Comparison of ENCODE assay signal across 14 cellular contexts in the genomic region with DNA sequence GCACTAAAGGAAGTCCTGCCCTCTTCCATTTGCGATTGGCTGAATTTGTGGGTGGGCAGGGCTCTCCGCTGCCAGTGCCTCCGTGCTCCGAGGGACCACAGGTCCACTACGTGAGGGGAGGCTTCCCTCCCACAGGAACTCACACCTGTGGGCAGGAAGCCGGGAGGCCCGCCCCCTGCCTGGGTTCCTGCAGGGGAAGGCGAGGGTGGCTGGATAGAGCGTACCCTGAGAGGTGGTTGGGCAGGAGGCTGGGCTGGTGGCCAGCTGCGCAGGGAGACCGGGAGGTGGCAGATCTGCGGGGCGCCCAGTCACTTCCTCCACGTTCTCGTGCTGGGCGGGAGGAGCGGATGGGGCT. TPM values are rescaled to one million over a fixed set of nuclear protein-coding genes. Genes with fewer than 3 reads are reported as not detected.
DNase-seq lines count a peak whose midpoint lies in the region; ATAC-seq, FAIRE-seq and TF ChIP-seq lines count a peak whose summit lies in the region.
"Had no signal": no experiment of that assay in that cellular context is flagged by ENCODE, and none has a peak within 500 bp of the region (broad histone marks: within the 10 kb centered on the region; RNA-seq: fewer than 3 reads in every experiment).

No MANE protein-coding gene starts in this region.

- ATAC-seq in natural killer cell treated with Interleukin-12 subunit alpha and Interleukin-12 subunit beta and Interleukin-15 and Interleukin-18, amount 100 ng/mL, for 72 hours, result peak; percentile 56 to 90
- ATAC-seq in GM19467 (IDR thresholded peaks at IDR 0.05; ENCODE audit: unreplicated experiment), result no peak
- ATAC-seq: CD8-positive, alpha-beta T cell had no signal

- peaks cover 9 to 13% of the 10 kb centered on the region in 2 donors for H3K4me1 Mint-ChIP-seq in natural killer cell treated with Interleukin-12 subunit alpha and Interleukin-12 subunit beta and Interleukin-15 and Interleukin-18, amount 100 ng/mL, for 72 hours (ENCODE audit: low read depth in 2 of 2)

- no peak for TF ChIP-seq EP300 in H1 (IDR thresholded peaks at IDR 0.05; ENCODE audit: borderline replicate concordance in 1 of 2, low read depth in 2 of 2, low read length in 2 of 2)

- 0 out of 3 replicates have a peak, but pooled peaks of 1 of the 2 experiments have one; percentile 7 for TF ChIP-seq POLR2A in H1 (IDR thresholded peaks at IDR 0.05; ENCODE audit: control extremely low read depth in 1 of 2, low read depth in 2 of 2, low read length in 2 of 2)

- no peak overlapping the region for H3K14ac ChIP-seq in H1 (ENCODE audit: insufficient read length)

- H3K56ac ChIP-seq in H1 (replicated peaks; ENCODE audit: insufficient read length, low read depth, low read length), result no peak overlapping the region

- H3K23me2 ChIP-seq in H1 (ENCODE audit: low read depth, low read length), result no peaks in the 10 kb centered on the region

- H3K4me1 ChIP-seq in H1 (replicated peaks in 1 of 4; ENCODE audit: control insufficient read depth in 3 of 4, insufficient read depth in 4 of 4, low read length in 3 of 4), result no peaks in the 10 kb centered on the region; a peak in 1 of 7 replicates
- H3K4me1 ChIP-seq in HAP-1, result peaks cover 19% of the 10 kb centered on the region

- no peak for TF ChIP-seq RAD21 in H1 (IDR thresholded peaks at IDR 0.05 in 1 of 2, conservative IDR thresholded peaks at IDR 0.05 in 1 of 2; ENCODE audit: low read depth in 2 of 2, low read length in 2 of 2)

- no peak overlapping the region for H2BK15ac ChIP-seq in H1 (ENCODE audit: low read length)

- H3K4me3 ChIP-seq in H1 (ENCODE audit: extremely low read depth in 1 of 4, insufficient read depth in 2 of 4, low read depth in 3 of 4, low read length in 4 of 4) (no peak overlapping the region), HAP-1 (no peak overlapping the region)
- H3K4me3 ChIP-seq: sigmoid colon had no signal

- peaks cover 4 to 20% (median 7%) of the 10 kb centered on the region in 4 experiments for H3K36me3 ChIP-seq in H1 (ENCODE audit: control insufficient read depth in 2 of 4, insufficient read depth in 4 of 4, low read length in 3 of 4)
- peaks cover 9% of the 10 kb centered on the region; the same call in 1 of the 2 replicates for H3K36me3 ChIP-seq in HAP-1 (replicated peaks)

- no peak overlapping the region for H2BK120ac ChIP-seq in H1 (replicated peaks; ENCODE audit: low read depth, low read length)

- no peak for FAIRE-seq in H1 (lab: Jason Lieb, UNC)

- no peak overlapping the region for H4K5ac ChIP-seq in H1 (ENCODE audit: insufficient read length, low read depth, low read length)

- no peak for TF ChIP-seq CTCF in H1 (IDR thresholded peaks at IDR 0.05; ENCODE audit: control extremely low read depth in 1 of 3, insufficient read depth in 1 of 3, low read depth in 1 of 3, low read length in 3 of 3)

- H3K27me3 ChIP-seq in H1 (replicated peaks in 1 of 4; ENCODE audit: control insufficient read depth in 3 of 4, extremely low read depth in 1 of 4, insufficient read depth in 3 of 4, low read length in 3 of 4) (no peaks in the 10 kb centered on the region), HAP-1 (ENCODE audit: low read depth) (no peaks in the 10 kb centered on the region)
- H3K27me3 ChIP-seq: sigmoid colon had no signal

- POLR2A ChIA-PET in H1 (lab: Charles Lee; ENCODE audit: partially characterized antibody), result no interaction called here

- H2AFZ ChIP-seq in H1 (ENCODE audit: low read length), result no peak overlapping the region

- H3K27ac Mint-ChIP-seq in natural killer cell treated with Interleukin-12 subunit alpha and Interleukin-12 subunit beta and Interleukin-15 and Interleukin-18, amount 100 ng/mL, for 72 hours, result no peak overlapping the region
- H3K27ac Mint-ChIP-seq: activated CD4-positive, alpha-beta memory T cell treated with anti-CD3 and anti-CD28 coated beads for 36 hours had no signal

- no peaks in the 10 kb centered on the region for H3K27me3 Mint-ChIP-seq in natural killer cell treated with Interleukin-12 subunit alpha and Interleukin-12 subunit beta and Interleukin-15 and Interleukin-18, amount 100 ng/mL, for 72 hours
- H3K27me3 Mint-ChIP-seq: activated CD4-positive, alpha-beta memory T cell treated with anti-CD3 and anti-CD28 coated beads for 36 hours had no signal

- no peak overlapping the region for H2BK20ac ChIP-seq in H1 (ENCODE audit: low read length)

- no peaks in the 10 kb centered on the region for H3K79me1 ChIP-seq in H1 (ENCODE audit: low read depth, low read length)

- no peak overlapping the region for H4K8ac ChIP-seq in H1 (ENCODE audit: extremely low read depth, insufficient read depth, low read length)

- H4K91ac ChIP-seq in H1 (replicated peaks; ENCODE audit: insufficient read length, low read length), result no peak overlapping the region

- no peak overlapping the region for H3K18ac ChIP-seq in H1 (ENCODE audit: extremely low read depth, low read length)

- in situ Hi-C loops in G401 (cut with HindIII; ENCODE audit: low sequenced_read_pairs) (no loop called here), HAP-1 (cut with MboI; ENCODE audit: low sequenced_read_pairs) (no loop called here)

- no peak overlapping the region for H3K23ac ChIP-seq in H1 (ENCODE audit: insufficient read length)

- H2AK5ac ChIP-seq in H1 (ENCODE audit: low read depth, low read length), result no peak overlapping the region

- no peak overlapping the region for H3K9ac ChIP-seq in H1 (replicated peaks in 1 of 4; ENCODE audit: extremely low read depth in 1 of 4, low read depth in 3 of 4, low read length in 3 of 4)

- no peak overlapping the region for H3K27ac ChIP-seq in H1 (ENCODE audit: low read depth, low read length)
- H3K27ac ChIP-seq: sigmoid colon had no signal

- no peak overlapping the region for H2BK5ac ChIP-seq in H1 (ENCODE audit: low read depth, low read length)

- H3K4ac ChIP-seq in H1 (replicated peaks; ENCODE audit: insufficient read length, low read depth, low read length), result no peak overlapping the region

- no peak overlapping the region for H3K4me3 Mint-ChIP-seq in natural killer cell treated with Interleukin-12 subunit alpha and Interleukin-12 subunit beta and Interleukin-15 and Interleukin-18, amount 100 ng/mL, for 72 hours
- H3K4me3 Mint-ChIP-seq: CD8-positive, alpha-beta T cell had no signal

- 88% methylated on average over 14 of the region's 17 CpGs; no CpG with 5 or more reads in 1 of the 2 experiments for WGBS in H1 (ENCODE audit: extremely low coverage in 1 of 2, insufficient coverage in 1 of 2, insufficient read length in 1 of 2, insufficient replicate concordance in 2 of 2, low coverage in 1 of 2, low lambda C conversion rate in 2 of 2, missing lambda C conversion rate in 1 of 2), 2 experiments

- H3K9me3 ChIP-seq in H1 (ENCODE audit: insufficient read depth in 2 of 2, low read depth in 1 of 2, low read length in 1 of 2) (peaks cover 3% of the 10 kb centered on the region in 2 experiments; a peak in 2 of 4 replicates), HAP-1 (peaks cover 5% of the 10 kb centered on the region; the same call in 1 of the 2 replicates)
- H3K9me3 ChIP-seq: sigmoid colon had no signal

- CTCF ChIA-PET in H1 (lab: Charles Lee; ENCODE audit: partially characterized antibody), result no interaction called here

- H2BK12ac ChIP-seq in H1 (ENCODE audit: low read depth, low read length), result no peak overlapping the region

- no peaks in the 10 kb centered on the region for H3K36me3 Mint-ChIP-seq in natural killer cell treated with Interleukin-12 subunit alpha and Interleukin-12 subunit beta and Interleukin-15 and Interleukin-18, amount 100 ng/mL, for 72 hours

- H3K4me2 ChIP-seq in H1 (ENCODE audit: insufficient read depth in 1 of 2, low read depth in 2 of 2, low read length in 2 of 2), result no peak overlapping the region

- H3K9me3 Mint-ChIP-seq in natural killer cell treated with Interleukin-12 subunit alpha and Interleukin-12 subunit beta and Interleukin-15 and Interleukin-18, amount 100 ng/mL, for 72 hours, result no peaks in the 10 kb centered on the region
- H3K9me3 Mint-ChIP-seq: CD8-positive, alpha-beta T cell had no signal

- no peaks in the 10 kb centered on the region for H3K79me2 ChIP-seq in H1 (ENCODE audit: control insufficient read depth in 1 of 2, insufficient read depth in 2 of 2, low read length in 2 of 2)

- no peaks in the 10 kb centered on the region for H4K20me1 ChIP-seq in H1 (replicated peaks in 1 of 2; ENCODE audit: control insufficient read depth in 1 of 2, insufficient read depth in 2 of 2, low read length in 2 of 2)

- peak; percentile 19 for DNase-seq in G401 (ENCODE audit: low spot score)
- DNase-seq in NCI-H2029 (lab: John Stamatoyannopoulos, UW), result peak; percentile 93
- peak in 1 of 2 experiments; percentile 54 for DNase-seq in H1 (ENCODE audit: low read depth in 1 of 2, low spot score in 2 of 2)
- no peak for DNase-seq in natural killer cell treated with Interleukin-12 subunit alpha and Interleukin-12 subunit beta and Interleukin-15 and Interleukin-18, amount 100 ng/mL, for 72 hours (ENCODE audit: low spot score)
- no peak for DNase-seq in T1000 (lab: John Stamatoyannopoulos, UW)
- no peak for DNase-seq in HAP-1 (ENCODE audit: low spot score in 2 of 2)
- no peak for DNase-seq in EL
- DNase-seq: activated CD4-positive, alpha-beta memory T cell treated with anti-CD3 and anti-CD28 coated beads for 36 hours; CD8-positive, alpha-beta T cell; NCI-H1694; sigmoid colon had no signal

TF ChIP-seq in H1, 55 proteins besides CTCF, POLR2A, EP300 and RAD21:
- TF ChIP-seq JUN (IDR thresholded peaks at IDR 0.05; ENCODE audit: low read depth, low read length) (no peak), E2F6 (IDR thresholded peaks at IDR 0.05) (0 out of 2 replicates have a peak, but pooled peaks have one; percentile 9)

RNA-seq across cellular contexts. Expression of gene PTH2R, which starts 47.0 kb away (rescaled TPM):
- 0.54 TPM in 1 of 2 replicates, not detected in the other for total RNA-seq in G401 (2014; rRNA removed; shearing (Covaris generic))
- total RNA-seq in H1 (2021; fragmentation: NEBNext Ultra II Directional; extraction: Animal tissue kit (Norgen Biotek cat#: 25700)), result 0.11 and 0.19 TPM in 2 replicates
- polyA plus RNA-seq in H1 (2011; rRNA removed), result 0.25 and 0.38 TPM in 2 replicates
- 0.23 TPM for polyA plus RNA-seq in H1 (2011; cell fraction: cytosol; rRNA removed)
- 0.13 TPM for polyA plus RNA-seq in H1 (2011; cell fraction: nucleus; rRNA removed)
- polyA plus RNA-seq in H1 (2012, experiment 1 of 2), result 0.17 to 0.52 TPM (median 0.31 TPM) in 4 replicates
- polyA plus RNA-seq in H1 (2012, experiment 2 of 2), result 0.43 TPM
- 0.20 TPM for polyA plus RNA-seq in H1 (2013, experiment 1 of 2)
- polyA plus RNA-seq in H1 (2013, experiment 2 of 2), result 0.11 TPM
- polyA minus RNA-seq in H1 (2011; rRNA and poly(A)+ RNA removed), result 0.50 and 0.78 TPM in 2 replicates
- 0.44 TPM for polyA minus RNA-seq in H1 (2011; cell fraction: cytosol; rRNA and poly(A)+ RNA removed)
- 1.8 TPM for polyA minus RNA-seq in H1 (2011; cell fraction: nucleus; rRNA and poly(A)+ RNA removed)
- not detected for total RNA-seq in natural killer cell treated with Interleukin-12 subunit alpha and Interleukin-12 subunit beta and Interleukin-15 and Interleukin-18, amount 100 ng/mL, for 72 hours
- total RNA-seq: CD8-positive, alpha-beta T cell; epithelial cell of proximal tubule had no signal
- polyA plus RNA-seq: aorta had no signal

Comparison
In these comparisons a context has a peak if more than half of its experiments do, and no peak if none do; other contexts are left out.
1. DNase-seq: peak in G401 (single experiment) and NCI-H2029 (single experiment); none in natural killer cell treated with Interleukin-12 subunit alpha and Interleukin-12 subunit beta and Interleukin-15 and Interleukin-18, amount 100 ng/mL, for 72 hours (single experiment), T1000 (single experiment), HAP-1 (0 of 2) and EL (single experiment).